Comparison of ENCODE assay signal across 1 cellular context in the genomic region with DNA sequence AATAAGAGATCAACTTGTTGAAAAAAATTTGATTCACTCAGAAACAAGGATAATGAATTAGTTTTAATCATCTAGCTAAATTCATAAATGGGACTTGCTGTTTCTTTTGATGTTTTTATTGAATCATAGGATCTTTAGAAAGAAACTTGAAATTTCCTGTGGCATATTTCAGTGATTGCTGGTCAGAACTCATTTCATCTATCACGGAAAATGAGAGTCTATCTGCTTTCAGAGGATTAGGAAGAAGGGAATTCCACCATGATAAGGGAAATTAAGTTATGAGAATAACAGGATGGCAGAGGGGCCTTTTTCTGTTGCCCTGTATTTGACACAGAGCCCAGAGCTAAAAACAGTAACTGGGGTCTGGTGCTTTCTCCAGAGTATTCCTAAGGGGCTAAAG.
TF ChIP-seq lines count a peak whose summit lies in the region.

No MANE protein-coding gene starts in this region.

TF ChIP-seq in K562, 482 proteins besides CTCF, POLR2A, EP300 and RAD21:
- TF ChIP-seq ZNF12 (CRISPR knock-in tag; IDR thresholded peaks at IDR 0.05): no peak
- TF ChIP-seq, protein P1, sequence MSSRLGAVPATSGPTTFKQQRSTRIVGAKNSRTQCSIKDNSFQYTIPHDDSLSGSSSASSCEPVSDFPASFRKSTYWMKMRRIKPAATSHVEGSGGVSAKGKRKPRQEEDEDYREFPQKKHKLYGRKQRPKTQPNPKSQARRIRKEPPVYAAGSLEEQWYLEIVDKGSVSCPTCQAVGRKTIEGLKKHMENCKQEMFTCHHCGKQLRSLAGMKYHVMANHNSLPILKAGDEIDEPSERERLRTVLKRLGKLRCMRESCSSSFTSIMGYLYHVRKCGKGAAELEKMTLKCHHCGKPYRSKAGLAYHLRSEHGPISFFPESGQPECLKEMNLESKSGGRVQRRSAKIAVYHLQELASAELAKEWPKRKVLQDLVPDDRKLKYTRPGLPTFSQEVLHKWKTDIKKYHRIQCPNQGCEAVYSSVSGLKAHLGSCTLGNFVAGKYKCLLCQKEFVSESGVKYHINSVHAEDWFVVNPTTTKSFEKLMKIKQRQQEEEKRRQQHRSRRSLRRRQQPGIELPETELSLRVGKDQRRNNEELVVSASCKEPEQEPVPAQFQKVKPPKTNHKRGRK (tag; IDR thresholded peaks at IDR 0.05): peak; percentile 53; the same call in 1 of the 2 replicates
